15 cellular contexts compared by ENCODE assay signal in the genomic region with DNA sequence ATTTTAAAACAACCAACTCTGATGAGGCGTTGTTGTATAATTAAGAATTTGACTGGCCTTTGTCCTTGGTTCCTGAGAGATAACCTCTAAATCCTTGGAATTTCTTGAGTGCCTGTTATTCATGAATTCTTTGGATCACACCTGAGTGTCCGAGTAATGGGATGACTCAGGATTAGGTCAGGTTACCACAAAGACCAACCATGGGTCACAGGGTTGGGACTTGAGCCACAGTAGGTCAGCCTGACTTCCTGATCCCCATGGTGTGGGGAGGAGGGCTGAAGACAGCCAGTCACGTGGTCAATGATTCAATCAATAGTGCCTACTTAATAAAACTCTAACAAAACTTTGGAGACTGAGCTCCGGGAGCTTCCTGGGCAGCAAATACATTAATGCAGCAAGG.
DNase-seq lines count a peak whose midpoint lies in the region; ATAC-seq, FAIRE-seq and TF ChIP-seq lines count a peak whose summit lies in the region.
"Had no signal": no experiment of that assay in that cellular context is flagged by ENCODE, and none has a peak within 500 bp of the region (broad histone marks: within the 10 kb centered on the region; RNA-seq: fewer than 3 reads in every experiment).

No MANE protein-coding gene starts in this region.

- H3K79me2 ChIP-seq in HCT116 (ENCODE audit: insufficient read depth, low read length): no peaks in the 10 kb centered on the region

- peak overlapping the region; percentile 7; the same call in 1 of the 3 replicates for H3K4me2 ChIP-seq in A549
- H3K4me2 ChIP-seq in HCT116 (ENCODE audit: low read length): no peak overlapping the region

- intact Hi-C loops in HCT116 (cut with micrococcal nuclease): no loop called here

- H3K9me2 ChIP-seq in HCT116 (ENCODE audit: insufficient read depth): no peaks in the 10 kb centered on the region

- TF ChIP-seq EP300 in A549 (IDR thresholded peaks at IDR 0.05): no peak

- no peak for TF ChIP-seq CTCF in A549 (IDR thresholded peaks at IDR 0.05)
- 0 out of 6 replicates have a peak, but pooled peaks of 1 of the 3 experiments have one; percentile 21 for TF ChIP-seq CTCF in HCT116 (IDR thresholded peaks at IDR 0.05 in 2 of 3, conservative IDR thresholded peaks at IDR 0.05 in 1 of 3; ENCODE audit: borderline replicate concordance in 1 of 3, insufficient read depth in 1 of 3, low read depth in 2 of 3, low read length in 2 of 3)

- H3K4me1 ChIP-seq in A549 (peaks cover 7% of the 10 kb centered on the region; the same call in 2 of the 3 replicates), HCT116 (ENCODE audit: control insufficient read depth in 1 of 2, insufficient read depth in 2 of 2, low read length in 2 of 2) (peaks cover 0 to 5% of the 10 kb centered on the region in 2 experiments; a peak in 2 of 4 replicates), iPS DF 6.9 (ENCODE audit: control insufficient read depth, insufficient read depth, low read length) (no peaks in the 10 kb centered on the region)
- H3K4me1 ChIP-seq: right atrium auricular region, suprapubic skin had no signal

- H2AFZ ChIP-seq in HCT116 (ENCODE audit: low read depth, low read length, poor library complexity, severe bottlenecking): no peak overlapping the region

- no peak for FAIRE-seq in A549 (lab: Jason Lieb, UNC)

- H4K20me1 ChIP-seq in HCT116 (ENCODE audit: insufficient read depth): no peaks in the 10 kb centered on the region

- no peaks in the 10 kb centered on the region for H3K9me3 ChIP-seq in A549
- H3K9me3 ChIP-seq in HCT116 (ENCODE audit: control insufficient read depth in 1 of 2, insufficient read depth in 1 of 2, low read depth in 1 of 2, low read length in 2 of 2): no peaks in the 10 kb centered on the region
- H3K9me3 ChIP-seq in iPS DF 6.9 (ENCODE audit: control insufficient read depth, insufficient read depth, low read length): no peaks in the 10 kb centered on the region
- H3K9me3 ChIP-seq: right atrium auricular region, suprapubic skin had no signal

- CTCF ChIA-PET in A549 (lab: Yijun Ruan, JAX): no interaction called here
- CTCF ChIA-PET in HCT116 (lab: Charles Lee): no interaction called here

- RAD21 ChIA-PET in HCT116 (lab: Charles Lee; ENCODE audit: low non-redundant PET in 1 of 2, low total read pairs in 2 of 2, uncharacterized antibody in 2 of 2, unreplicated experiment in 2 of 2): no interaction called here

- no peak overlapping the region for H3K9ac ChIP-seq in HCT116 (ENCODE audit: low read length)

- TF ChIP-seq POLR2A in A549 (IDR thresholded peaks at IDR 0.05; ENCODE audit: low read length) (no peak), HCT116 (IDR thresholded peaks at IDR 0.05; ENCODE audit: borderline replicate concordance, extremely low read depth, insufficient read depth, insufficient read length) (no peak)

- WGBS in A549 (ENCODE audit: missing lambda C conversion rate): 49% methylated on average over 4 of the region's 4 CpGs
- WGBS in iPS DF 6.9 (ENCODE audit: insufficient coverage, insufficient read length): no CpG with 5 or more reads among the region's 4 CpGs

- H3K27me3 ChIP-seq in HCT116 (ENCODE audit: insufficient read depth, low read length) (peaks cover 55% of the 10 kb centered on the region), iPS DF 6.9 (ENCODE audit: control insufficient read depth, insufficient read depth, low read length) (no peaks in the 10 kb centered on the region)
- H3K27me3 ChIP-seq: right atrium auricular region, suprapubic skin had no signal

- peak; percentile 4 to 9 for DNase-seq in A549 (ENCODE audit: low read depth in 1 of 2, low spot score in 1 of 2)
- DNase-seq in HCT116 (ENCODE audit: low read depth, low spot score): peak; percentile 16
- DNase-seq in SW480 (ENCODE audit: low spot score): peak; percentile 27
- DNase-seq in iPS DF 6.9 (ENCODE audit: low read depth, low spot score): peak; percentile 45
- no peak for DNase-seq in amniotic stem cell (lab: John Stamatoyannopoulos, UW)
- no peak for DNase-seq in COLO668 (lab: John Stamatoyannopoulos, UW; ENCODE audit: unreplicated experiment)
- no peak for DNase-seq in NCI-H2107 treated with DMSO at 0.1 percent for 48 hours (lab: John Stamatoyannopoulos, UW; ENCODE audit: unreplicated experiment)
- DNase-seq in activated CD8-positive, alpha-beta memory T cell treated with anti-CD3 and anti-CD28 coated beads, Interleukin-2, amount 50 U/mL, for 4 hours: no peak
- DNase-seq: activated naive CD4-positive, alpha-beta T cell; hippocampal formation; stimulated activated CD4-positive, alpha-beta T cell treated with anti-CD3 and anti-CD28 coated beads, Interleukin-1b, Interleukin-23, amount 100 ng/mL, for 48 hours; WERI-Rb-1 had no signal

- POLR2A ChIA-PET in A549 (lab: Yijun Ruan, JAX) (no interaction called here), HCT116 (lab: Charles Lee) (no interaction called here)

- ATAC-seq in A549 (0 out of 6 replicates have a peak, but pooled peaks of 1 of the 2 experiments have one; percentile 35), HCT116 (peak; percentile 83)

- H3K27ac ChIP-seq in A549 (peak overlapping the region in 1 of 2 experiments; percentile 32; a peak in 2 of 6 replicates), HCT116 (ENCODE audit: low read depth, low read length) (no peak overlapping the region), iPS DF 6.9 (ENCODE audit: low read length) (no peak overlapping the region)
- H3K27ac ChIP-seq: right atrium auricular region, suprapubic skin, WERI-Rb-1 had no signal

- TF ChIP-seq RAD21 in A549 (conservative IDR thresholded peaks at IDR 0.05 in 1 of 2, IDR thresholded peaks at IDR 0.05 in 1 of 2) (no peak), HCT116 (IDR thresholded peaks at IDR 0.05; ENCODE audit: low read depth) (no peak)

- H3K36me3 ChIP-seq in HCT116 (ENCODE audit: control insufficient read depth in 1 of 2, insufficient read depth in 2 of 2, low read length in 2 of 2) (no peaks in the 10 kb centered on the region), iPS DF 6.9 (ENCODE audit: control insufficient read depth, insufficient read depth, low read length) (no peaks in the 10 kb centered on the region)
- H3K36me3 ChIP-seq: right atrium auricular region, suprapubic skin, WERI-Rb-1 had no signal

- no TSS peak for BruUV-seq in HCT116 (replicated peaks; lab: Mats Ljungman, UMichigan)

- H3K4me3 ChIP-seq in A549 (no peak overlapping the region), HCT116 (replicated peaks in 1 of 2; ENCODE audit: low read depth in 1 of 2, low read length in 2 of 2) (no peak overlapping the region), iPS DF 6.9 (ENCODE audit: low read length) (no peak overlapping the region)
- H3K4me3 ChIP-seq: lung, right atrium auricular region, suprapubic skin had no signal

TF ChIP-seq in A549, 52 proteins besides CTCF, POLR2A, EP300 and RAD21:
- no peak for TF ChIP-seq ZSCAN20 (CRISPR knock-in tag; IDR thresholded peaks at IDR 0.05)
- TF ChIP-seq FOSL2 (IDR thresholded peaks at IDR 0.05): no peak
- 0 out of 2 replicates have a peak, but pooled peaks have one; percentile 5 for TF ChIP-seq FOSL2 (CRISPR knock-in tag; IDR thresholded peaks at IDR 0.05)
- TF ChIP-seq TP53 (CRISPR knock-in tag; IDR thresholded peaks at IDR 0.05): no peak
- TF ChIP-seq JUNB (IDR thresholded peaks at IDR 0.05): no peak
- TF ChIP-seq, protein P1, sequence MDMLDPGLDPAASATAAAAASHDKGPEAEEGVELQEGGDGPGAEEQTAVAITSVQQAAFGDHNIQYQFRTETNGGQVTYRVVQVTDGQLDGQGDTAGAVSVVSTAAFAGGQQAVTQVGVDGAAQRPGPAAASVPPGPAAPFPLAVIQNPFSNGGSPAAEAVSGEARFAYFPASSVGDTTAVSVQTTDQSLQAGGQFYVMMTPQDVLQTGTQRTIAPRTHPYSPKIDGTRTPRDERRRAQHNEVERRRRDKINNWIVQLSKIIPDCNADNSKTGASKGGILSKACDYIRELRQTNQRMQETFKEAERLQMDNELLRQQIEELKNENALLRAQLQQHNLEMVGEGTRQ (IDR thresholded peaks at IDR 0.05): peak; percentile 26; the same call in 1 of the 2 replicates
- no peak for TF ChIP-seq MAZ (IDR thresholded peaks at IDR 0.05; ENCODE audit: borderline replicate concordance, low read depth, low read length)
- no peak for TF ChIP-seq MYC (IDR thresholded peaks at IDR 0.05; ENCODE audit: borderline replicate concordance, low read length)

TF ChIP-seq in HCT116, 20 proteins besides CTCF, POLR2A, EP300 and RAD21:
- TF ChIP-seq SP1 (IDR thresholded peaks at IDR 0.05; ENCODE audit: low read depth) (peak; percentile 26; the same call in 1 of the 2 replicates), FOSL1 (IDR thresholded peaks at IDR 0.05; ENCODE audit: low read depth) (peak; percentile 61), JUND (IDR thresholded peaks at IDR 0.05) (peak; percentile 41), ELF1 (IDR thresholded peaks at IDR 0.05; ENCODE audit: borderline replicate concordance, low read depth) (no peak; the same call in 1 of the 2 replicates)
- TF ChIP-seq, protein P2, sequence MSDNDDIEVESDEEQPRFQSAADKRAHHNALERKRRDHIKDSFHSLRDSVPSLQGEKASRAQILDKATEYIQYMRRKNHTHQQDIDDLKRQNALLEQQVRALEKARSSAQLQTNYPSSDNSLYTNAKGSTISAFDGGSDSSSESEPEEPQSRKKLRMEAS (IDR thresholded peaks at IDR 0.05): 0 out of 2 replicates have a peak, but pooled peaks have one; percentile 15

Comparison
In these comparisons a context has a peak if more than half of its experiments do, and no peak if none do; other contexts are left out.
1. DNase-seq: peak in A549 (2 of 2), HCT116 (single experiment), SW480 (single experiment) and iPS DF 6.9 (single experiment); none in amniotic stem cell (single experiment), COLO668 (single experiment), NCI-H2107 treated with DMSO at 0.1 percent for 48 hours (single experiment) and activated CD8-positive, alpha-beta memory T cell treated with anti-CD3 and anti-CD28 coated beads, Interleukin-2, amount 50 U/mL, for 4 hours (single experiment).